In the genomic region with DNA sequence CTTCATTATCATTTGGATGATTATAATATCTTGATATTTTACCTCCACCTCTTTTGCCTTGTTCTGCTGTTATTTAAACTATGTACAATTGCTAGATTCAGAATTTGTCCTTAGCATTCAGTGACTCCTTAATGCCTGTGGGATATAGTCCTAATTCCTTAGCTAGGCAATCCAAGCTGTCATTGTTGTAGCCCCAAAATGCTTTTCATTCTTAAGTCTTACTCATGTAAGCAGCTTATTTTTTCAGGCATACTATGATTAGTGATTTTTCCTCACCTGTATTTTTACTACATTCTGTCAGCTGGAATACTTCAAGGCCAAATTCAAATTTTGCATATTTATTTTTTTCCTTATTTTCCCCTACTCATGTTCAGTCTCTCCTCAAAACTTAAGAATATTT, we compare ENCODE assay signal across 1 cellular context.
TF ChIP-seq lines count a peak whose summit lies in the region.

No MANE protein-coding gene starts in this region.

TF ChIP-seq in HCT116, 20 proteins besides CTCF, POLR2A, EP300 and RAD21 (continued from another document):
- TF ChIP-seq, protein P1, sequence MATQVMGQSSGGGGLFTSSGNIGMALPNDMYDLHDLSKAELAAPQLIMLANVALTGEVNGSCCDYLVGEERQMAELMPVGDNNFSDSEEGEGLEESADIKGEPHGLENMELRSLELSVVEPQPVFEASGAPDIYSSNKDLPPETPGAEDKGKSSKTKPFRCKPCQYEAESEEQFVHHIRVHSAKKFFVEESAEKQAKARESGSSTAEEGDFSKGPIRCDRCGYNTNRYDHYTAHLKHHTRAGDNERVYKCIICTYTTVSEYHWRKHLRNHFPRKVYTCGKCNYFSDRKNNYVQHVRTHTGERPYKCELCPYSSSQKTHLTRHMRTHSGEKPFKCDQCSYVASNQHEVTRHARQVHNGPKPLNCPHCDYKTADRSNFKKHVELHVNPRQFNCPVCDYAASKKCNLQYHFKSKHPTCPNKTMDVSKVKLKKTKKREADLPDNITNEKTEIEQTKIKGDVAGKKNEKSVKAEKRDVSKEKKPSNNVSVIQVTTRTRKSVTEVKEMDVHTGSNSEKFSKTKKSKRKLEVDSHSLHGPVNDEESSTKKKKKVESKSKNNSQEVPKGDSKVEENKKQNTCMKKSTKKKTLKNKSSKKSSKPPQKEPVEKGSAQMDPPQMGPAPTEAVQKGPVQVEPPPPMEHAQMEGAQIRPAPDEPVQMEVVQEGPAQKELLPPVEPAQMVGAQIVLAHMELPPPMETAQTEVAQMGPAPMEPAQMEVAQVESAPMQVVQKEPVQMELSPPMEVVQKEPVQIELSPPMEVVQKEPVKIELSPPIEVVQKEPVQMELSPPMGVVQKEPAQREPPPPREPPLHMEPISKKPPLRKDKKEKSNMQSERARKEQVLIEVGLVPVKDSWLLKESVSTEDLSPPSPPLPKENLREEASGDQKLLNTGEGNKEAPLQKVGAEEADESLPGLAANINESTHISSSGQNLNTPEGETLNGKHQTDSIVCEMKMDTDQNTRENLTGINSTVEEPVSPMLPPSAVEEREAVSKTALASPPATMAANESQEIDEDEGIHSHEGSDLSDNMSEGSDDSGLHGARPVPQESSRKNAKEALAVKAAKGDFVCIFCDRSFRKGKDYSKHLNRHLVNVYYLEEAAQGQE (IDR thresholded peaks at IDR 0.05; ENCODE audit: low read depth): no peak
- no peak for TF ChIP-seq POLR2AphosphoS5 (IDR thresholded peaks at IDR 0.05; ENCODE audit: low read depth, low read length)
- TF ChIP-seq, protein P2, sequence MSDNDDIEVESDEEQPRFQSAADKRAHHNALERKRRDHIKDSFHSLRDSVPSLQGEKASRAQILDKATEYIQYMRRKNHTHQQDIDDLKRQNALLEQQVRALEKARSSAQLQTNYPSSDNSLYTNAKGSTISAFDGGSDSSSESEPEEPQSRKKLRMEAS (IDR thresholded peaks at IDR 0.05): no peak
